9 cellular contexts compared by ENCODE assay signal in genomic region chr19:489418-490196, GRCh38. TPM values are rescaled to one million over a fixed set of nuclear protein-coding genes. Genes with fewer than 3 reads are reported as not detected.
DNase-seq lines count a peak whose midpoint lies in the region; ATAC-seq lines count a peak whose summit lies in the region.
"Had no signal": no experiment of that assay in that cellular context is flagged by ENCODE, and none has a peak within 500 bp of the region (broad histone marks: within the 10 kb centered on the region; RNA-seq: fewer than 3 reads in every experiment).

No MANE protein-coding gene starts in this region.

- H3K27me3 ChIP-seq in skeletal muscle satellite cell (ENCODE audit: control insufficient read depth, insufficient read depth, low read length): peaks cover 11% of the 10 kb centered on the region

- DNase-seq in EH (ENCODE audit: low read depth): peak; percentile 47
- no peak for DNase-seq in iPS-NIHi11 (ENCODE audit: low spot score)
- no peak for DNase-seq in HT-29 (ENCODE audit: low spot score)
- no peak for DNase-seq in OCI-M1 (lab: John Stamatoyannopoulos, UW)

- peak overlapping the region; percentile 100 for H3K9ac ChIP-seq in skeletal muscle satellite cell (ENCODE audit: low read depth, low read length)

- H3K4me2 ChIP-seq in skeletal muscle satellite cell (ENCODE audit: low read length): peak overlapping the region; percentile 99

- H3K36me3 ChIP-seq in skeletal muscle satellite cell (ENCODE audit: insufficient read depth, low read length): no peaks in the 10 kb centered on the region

- H3K9me3 ChIP-seq in skeletal muscle satellite cell (replicated peaks; ENCODE audit: low read length): no peaks in the 10 kb centered on the region

- peak overlapping the region; percentile 72 for H3K4me3 ChIP-seq in iPS-11a (ENCODE audit: low read depth, low read length)
- peak overlapping the region; percentile 93 for H3K4me3 ChIP-seq in skeletal muscle satellite cell (ENCODE audit: low read length)

- H3K27ac ChIP-seq in angular gyrus (ENCODE audit: low read depth, low read length): peak overlapping the region; percentile 96

- H3K4me1 ChIP-seq in skeletal muscle satellite cell (ENCODE audit: control insufficient read depth, insufficient read depth, low read length): peaks cover 18% of the 10 kb centered on the region

- peak; percentile 19 for ATAC-seq in HG03095 (IDR thresholded peaks at IDR 0.05; ENCODE audit: unreplicated experiment)

RNA-seq across cellular contexts. Expression of gene MADCAM1, which starts 6.7 kb away (rescaled TPM):
- total RNA-seq in skeletal muscle satellite cell (2012; rRNA removed): 0.22 TPM in 1 of 2 replicates, not detected in the other
- 0.31 TPM in 1 of 2 replicates, not detected in the other for total RNA-seq in HT-29 (2014; rRNA removed; shearing (Covaris generic))

RNA-seq across cellular contexts. Expression of gene TPGS1, which starts 17.7 kb away (rescaled TPM):
- total RNA-seq in skeletal muscle satellite cell (2012; rRNA removed): 32.7 and 35.4 TPM in 2 replicates
- total RNA-seq in HT-29 (2014; rRNA removed; shearing (Covaris generic)): 25.8 and 32.9 TPM in 2 replicates

RNA-seq across cellular contexts. Expression of gene SHC2, which starts 28.8 kb away (rescaled TPM):
- total RNA-seq in skeletal muscle satellite cell (2012; rRNA removed): under 0.01 TPM in 1 of 2 replicates, not detected in the other
- total RNA-seq in HT-29 (2014; rRNA removed; shearing (Covaris generic)): 0.29 TPM in 1 of 2 replicates, not detected in the other
- total RNA-seq: activated CD8-positive, alpha-beta memory T cell treated with anti-CD3 and anti-CD28 coated beads for 36 hours had no signal

RNA-seq across cellular contexts. Expression of gene CDC34, which starts 42.0 kb away (rescaled TPM):
- total RNA-seq in skeletal muscle satellite cell (2012; rRNA removed): 42.3 and 47.2 TPM in 2 replicates
- 151 and 167 TPM in 2 replicates for total RNA-seq in HT-29 (2014; rRNA removed; shearing (Covaris generic))

RNA-seq across cellular contexts. Expression of gene GZMM, which starts 54.2 kb away (rescaled TPM):
- 0.22 TPM in 1 of 2 replicates, not detected in the other for total RNA-seq in skeletal muscle satellite cell (2012; rRNA removed)
- 0.31 TPM in 1 of 2 replicates, not detected in the other for total RNA-seq in HT-29 (2014; rRNA removed; shearing (Covaris generic))
